ENCODE assay signal across 12 cellular contexts in genomic region chr11:86460461-86461404, GRCh38.
DNase-seq lines count a peak whose midpoint lies in the region; TF ChIP-seq lines count a peak whose summit lies in the region.
"Had no signal": no experiment of that assay in that cellular context is flagged by ENCODE, and none has a peak within 500 bp of the region (broad histone marks: within the 10 kb centered on the region; RNA-seq: fewer than 3 reads in every experiment).

No MANE protein-coding gene starts in this region.

- H3K9ac ChIP-seq in mesendoderm (ENCODE audit: low read length) = no peak overlapping the region

- peaks cover 3% of the 10 kb centered on the region for H3K36me3 Mint-ChIP-seq in mesothelial cell of epicardium
- H3K36me3 Mint-ChIP-seq: CD14-positive monocyte had no signal

- H3K36me3 ChIP-seq in right atrium auricular region (no peaks in the 10 kb centered on the region), ascending aorta (no peaks in the 10 kb centered on the region), mesendoderm (ENCODE audit: control insufficient read depth, insufficient read depth, low read length) (no peaks in the 10 kb centered on the region), vagina (peaks cover 0 to 5% of the 10 kb centered on the region in 2 donors)

- H3K56ac ChIP-seq in mesendoderm (ENCODE audit: low read length) = no peak overlapping the region

- peaks cover 0 to 37% of the 10 kb centered on the region in 2 donors for H3K4me1 ChIP-seq in right atrium auricular region
- peaks cover 9 to 22% of the 10 kb centered on the region in 2 donors for H3K4me1 ChIP-seq in ascending aorta
- peaks cover 2% of the 10 kb centered on the region for H3K4me1 ChIP-seq in mesendoderm (ENCODE audit: control insufficient read depth, low read depth, low read length)
- peaks cover 44% of the 10 kb centered on the region for H3K4me1 ChIP-seq in vagina

- intact Hi-C loops in cardiac septum (cut with DNase I) = no loop called here
- intact Hi-C loops in ascending aorta (cut with DNase I) = no loop called here
- intact Hi-C loops in vagina (cut with DNase I) = no loop called here

- no peak overlapping the region for H3K27ac Mint-ChIP-seq in mesothelial cell of epicardium

- H4K8ac ChIP-seq in mesendoderm (ENCODE audit: low read depth, low read length) = no peak overlapping the region

- TF ChIP-seq POLR2A in vagina (IDR thresholded peaks at IDR 0.05) = no peak

- H3K9me3 Mint-ChIP-seq in mesothelial cell of epicardium = no peaks in the 10 kb centered on the region
- H3K9me3 Mint-ChIP-seq: CD14-positive monocyte had no signal

- DNase-seq in right atrium auricular region (ENCODE audit: low spot score) (no peak), cardiac septum (ENCODE audit: low spot score) (no peak), ascending aorta (ENCODE audit: low spot score in 2 of 2) (no peak), mesendoderm (peak; percentile 63), vagina (ENCODE audit: extremely low spot score in 2 of 2) (no peak), mesothelial cell of epicardium (ENCODE audit: low spot score in 2 of 2, unreplicated experiment in 2 of 2) (no peak), activated gamma-delta T cell treated with Interleukin-2 at 50 U/mL for 16 hours (no peak), D341Med (ENCODE audit: low spot score) (no peak)
- DNase-seq: effector CD8-positive, alpha-beta T cell; stimulated activated CD4-positive, alpha-beta T cell treated with anti-CD3 and anti-CD28 coated beads, Interleukin-2, amount 100 ng/mL, for 48 hours had no signal

- H2BK15ac ChIP-seq in mesendoderm (replicated peaks; ENCODE audit: low read depth) = no peak overlapping the region

- H3K4me3 Mint-ChIP-seq in mesothelial cell of epicardium = no peak overlapping the region
- H3K4me3 Mint-ChIP-seq: CD14-positive monocyte had no signal

- H3K23ac ChIP-seq in mesendoderm (ENCODE audit: low read length) = no peak overlapping the region

- H2BK5ac ChIP-seq in mesendoderm (ENCODE audit: low read length) = no peak overlapping the region

- H3K27me3 Mint-ChIP-seq in mesothelial cell of epicardium (ENCODE audit: low read depth) = no peaks in the 10 kb centered on the region

- H3K79me1 ChIP-seq in mesendoderm (ENCODE audit: low read length) = no peaks in the 10 kb centered on the region

- no peaks in the 10 kb centered on the region for H3K79me2 ChIP-seq in mesendoderm (ENCODE audit: control insufficient read depth, insufficient read depth, low read length)

- no peak overlapping the region for H3K4me3 ChIP-seq in right atrium auricular region
- H3K4me3 ChIP-seq in ascending aorta = no peak overlapping the region
- no peak overlapping the region for H3K4me3 ChIP-seq in mesendoderm (ENCODE audit: low read length)
- no peak overlapping the region for H3K4me3 ChIP-seq in vagina

- H2AK5ac ChIP-seq in mesendoderm (ENCODE audit: low read length) = no peak overlapping the region

- peaks cover 9% of the 10 kb centered on the region for H3K4me1 Mint-ChIP-seq in mesothelial cell of epicardium

- WGBS in mesendoderm (ENCODE audit: extremely low coverage, insufficient coverage, low lambda C conversion rate) = no CpG with 5 or more reads among the region's 9 CpGs

- H3K4ac ChIP-seq in mesendoderm (ENCODE audit: low read depth, low read length) = no peak overlapping the region

- no peaks in the 10 kb centered on the region for H3K27me3 ChIP-seq in right atrium auricular region
- H3K27me3 ChIP-seq in ascending aorta = no peaks in the 10 kb centered on the region
- no peaks in the 10 kb centered on the region for H3K27me3 ChIP-seq in mesendoderm (ENCODE audit: insufficient read depth, low read length, poor library complexity)
- no peaks in the 10 kb centered on the region for H3K27me3 ChIP-seq in vagina

- H3K27ac ChIP-seq in right atrium auricular region = peak overlapping the region; percentile 42 to 69
- peak overlapping the region; percentile 49 to 53 for H3K27ac ChIP-seq in ascending aorta
- no peak overlapping the region for H3K27ac ChIP-seq in mesendoderm (ENCODE audit: low read depth, low read length)
- peak overlapping the region; percentile 75 for H3K27ac ChIP-seq in vagina
- H3K27ac ChIP-seq: HL-60 had no signal

- H3K9me3 ChIP-seq in right atrium auricular region = no peaks in the 10 kb centered on the region
- H3K9me3 ChIP-seq in ascending aorta = no peaks in the 10 kb centered on the region
- no peaks in the 10 kb centered on the region for H3K9me3 ChIP-seq in vagina

- TF ChIP-seq CTCF in right atrium auricular region (IDR thresholded peaks at IDR 0.05) = no peak
- TF ChIP-seq CTCF in ascending aorta (IDR thresholded peaks at IDR 0.05) = no peak
- TF ChIP-seq CTCF in vagina (IDR thresholded peaks at IDR 0.05) = no peak
- no peak for TF ChIP-seq CTCF in mesothelial cell of epicardium (IDR thresholded peaks at IDR 0.05; ENCODE audit: unreplicated experiment)

- H4K5ac ChIP-seq in mesendoderm (ENCODE audit: low read length) = no peak overlapping the region

- no peak overlapping the region for H3K18ac ChIP-seq in mesendoderm (ENCODE audit: low read length)

- no peak overlapping the region for H2BK120ac ChIP-seq in mesendoderm (ENCODE audit: low read depth, low read length)

- no peak overlapping the region for H3K4me2 ChIP-seq in mesendoderm (ENCODE audit: low read length)
